In genomic region chr16:3854740-3855139, GRCh38 we compare ENCODE assay signal across 14 cellular contexts. TPM values are rescaled to one million over a fixed set of nuclear protein-coding genes. Genes with fewer than 3 reads are reported as not detected.
DNase-seq lines count a peak whose midpoint lies in the region; ATAC-seq and TF ChIP-seq lines count a peak whose summit lies in the region.
"Had no signal": no experiment of that assay in that cellular context is flagged by ENCODE, and none has a peak within 500 bp of the region (broad histone marks: within the 10 kb centered on the region; RNA-seq: fewer than 3 reads in every experiment).

No MANE protein-coding gene starts in this region.

- no peaks in the 10 kb centered on the region for H3K9me3 Mint-ChIP-seq in activated T-cell treated with anti-CD3 and anti-CD28 coated beads, Interleukin-2, amount 50 U/mL, for 72 hours
- H3K9me3 Mint-ChIP-seq in stimulated activated memory B cell treated with anti-CD40 and anti-IgM and Interleukin-4, amounts not matched to agents 10 μg/mL and 1 μg/mL and 100 μg/mL, for 72 hours = no peaks in the 10 kb centered on the region
- H3K9me3 Mint-ChIP-seq: activated T-helper 1 cell treated with anti-CD3 and anti-CD28 coated beads, Interleukin-12 subunit alpha, Interleukin-12 subunit beta, Interleukin-2, Interleukin-4 antibody, amounts not matched to agents 30 ng/mL and 10 ng/mL and 1 ng/mL, durations not matched to agents 14 hours and 24 hours and 36 hours; H9 had no signal

- H3K9me3 ChIP-seq in OCI-LY1 (ENCODE audit: low read length) = no peaks in the 10 kb centered on the region
- no peaks in the 10 kb centered on the region for H3K9me3 ChIP-seq in stomach
- H3K9me3 ChIP-seq: ovary, suprapubic skin had no signal

- TF ChIP-seq CTCF in OCI-LY1 (IDR thresholded peaks at IDR 0.05; ENCODE audit: low read length) = no peak
- no peak for TF ChIP-seq CTCF in stomach (IDR thresholded peaks at IDR 0.05)

- DNase-seq in activated T-cell treated with anti-CD3 and anti-CD28 coated beads, Interleukin-2, amount 50 U/mL, for 72 hours = no peak
- no peak for DNase-seq in activated T-cell treated with anti-CD3 and anti-CD28 coated beads for 4 hours
- DNase-seq in iris pigment epithelial cell (ENCODE audit: low read depth) = peak; percentile 36
- DNase-seq in stomach = no peak
- DNase-seq: ACHN, H9, mesendoderm, ovary had no signal

- H3K4me3 ChIP-seq in OCI-LY1 (ENCODE audit: low read depth, low read length, poor library complexity, severe bottlenecking) (no peak overlapping the region), stomach (no peak overlapping the region)
- H3K4me3 ChIP-seq: ovary, suprapubic skin had no signal

- H3K27me3 ChIP-seq in OCI-LY1 (ENCODE audit: insufficient read depth, low read length) (no peaks in the 10 kb centered on the region), stomach (no peaks in the 10 kb centered on the region)
- H3K27me3 ChIP-seq: ovary, suprapubic skin had no signal

- H3K4me1 Mint-ChIP-seq in activated T-cell treated with anti-CD3 and anti-CD28 coated beads, Interleukin-2, amount 50 U/mL, for 72 hours (ENCODE audit: low read depth) = peaks cover 62% of the 10 kb centered on the region
- H3K4me1 Mint-ChIP-seq in stimulated activated memory B cell treated with anti-CD40 and anti-IgM and Interleukin-4, amounts not matched to agents 10 μg/mL and 1 μg/mL and 100 μg/mL, for 72 hours = peaks cover 62% of the 10 kb centered on the region

- TF ChIP-seq POLR2A in stomach (IDR thresholded peaks at IDR 0.05) = no peak

- intact Hi-C loops in stomach (cut with DNase I; ENCODE audit: low total_unique reads) = no loop called here

- no peak overlapping the region; the same call in 1 of the 2 replicates for H3K9ac ChIP-seq in OCI-LY1 (ENCODE audit: low read length)

- no peaks in the 10 kb centered on the region for H4K20me1 ChIP-seq in OCI-LY1 (ENCODE audit: insufficient read depth, low read length)

- no peaks in the 10 kb centered on the region for H3K36me3 Mint-ChIP-seq in activated T-cell treated with anti-CD3 and anti-CD28 coated beads, Interleukin-2, amount 50 U/mL, for 72 hours (ENCODE audit: insufficient read depth in 2 of 2)
- no peaks in the 10 kb centered on the region for H3K36me3 Mint-ChIP-seq in stimulated activated memory B cell treated with anti-CD40 and anti-IgM and Interleukin-4, amounts not matched to agents 10 μg/mL and 1 μg/mL and 100 μg/mL, for 72 hours

- H2AFZ ChIP-seq in OCI-LY1 (ENCODE audit: low read length) = no peak overlapping the region

- peak overlapping the region; percentile 34 for H3K27ac Mint-ChIP-seq in activated T-cell treated with anti-CD3 and anti-CD28 coated beads, Interleukin-2, amount 50 U/mL, for 72 hours
- peak overlapping the region; percentile 46 for H3K27ac Mint-ChIP-seq in stimulated activated memory B cell treated with anti-CD40 and anti-IgM and Interleukin-4, amounts not matched to agents 10 μg/mL and 1 μg/mL and 100 μg/mL, for 72 hours
- H3K27ac Mint-ChIP-seq: activated T-helper 1 cell treated with anti-CD3 and anti-CD28 coated beads, Interleukin-12 subunit alpha, Interleukin-12 subunit beta, Interleukin-2, Interleukin-4 antibody, amounts not matched to agents 30 ng/mL and 10 ng/mL and 1 ng/mL, durations not matched to agents 14 hours and 24 hours and 36 hours had no signal

- no peaks in the 10 kb centered on the region for H3K9me2 ChIP-seq in OCI-LY1 (ENCODE audit: low read depth, low read length)

- no peaks in the 10 kb centered on the region for H3F3A ChIP-seq in OCI-LY1 (ENCODE audit: insufficient read depth, low read length)

- H3K27ac ChIP-seq in OCI-LY1 (ENCODE audit: low read depth, low read length, poor library complexity, severe bottlenecking) (peak overlapping the region; percentile 40), stomach (peak overlapping the region in 2 of 5 donors; percentile 5 to 67)
- H3K27ac ChIP-seq: ovary, suprapubic skin had no signal

- peaks cover 69% of the 10 kb centered on the region for H3K79me2 ChIP-seq in OCI-LY1 (ENCODE audit: insufficient read depth, low read length)

- H3K27me3 Mint-ChIP-seq in activated T-cell treated with anti-CD3 and anti-CD28 coated beads, Interleukin-2, amount 50 U/mL, for 72 hours (ENCODE audit: low read depth) = no peaks in the 10 kb centered on the region
- H3K27me3 Mint-ChIP-seq in stimulated activated memory B cell treated with anti-CD40 and anti-IgM and Interleukin-4, amounts not matched to agents 10 μg/mL and 1 μg/mL and 100 μg/mL, for 72 hours = no peaks in the 10 kb centered on the region

- TF ChIP-seq EP300 in stomach (IDR thresholded peaks at IDR 0.05) = no peak

- peaks cover 11% of the 10 kb centered on the region; the same call in 1 of the 2 replicates for H3K36me3 ChIP-seq in OCI-LY1 (ENCODE audit: insufficient read depth, low read length)
- peaks cover 9 to 12% (median 11%) of the 10 kb centered on the region in 4 donors for H3K36me3 ChIP-seq in stomach
- H3K36me3 ChIP-seq: ovary had no signal

- whole genome bisulfite sequencing in stomach, 5 donors = 42 to 51% (median 49%) methylated on average over 4 of the region's 4 CpGs

- H3K4me3 Mint-ChIP-seq in activated T-cell treated with anti-CD3 and anti-CD28 coated beads, Interleukin-2, amount 50 U/mL, for 72 hours = peak overlapping the region in 1 of 2 donors; percentile 34
- no peak overlapping the region for H3K4me3 Mint-ChIP-seq in stimulated activated memory B cell treated with anti-CD40 and anti-IgM and Interleukin-4, amounts not matched to agents 10 μg/mL and 1 μg/mL and 100 μg/mL, for 72 hours
- H3K4me3 Mint-ChIP-seq: activated T-helper 1 cell treated with anti-CD3 and anti-CD28 coated beads, Interleukin-12 subunit alpha, Interleukin-12 subunit beta, Interleukin-2, Interleukin-4 antibody, amounts not matched to agents 30 ng/mL and 10 ng/mL and 1 ng/mL, durations not matched to agents 14 hours and 24 hours and 36 hours; H9 had no signal

- H3K4me1 ChIP-seq in OCI-LY1 (ENCODE audit: insufficient read depth, low read length, severe bottlenecking) = peaks cover 63% of the 10 kb centered on the region
- H3K4me1 ChIP-seq in stomach = peaks cover 31 to 90% (median 66%) of the 10 kb centered on the region in 4 donors

- H3K4me2 ChIP-seq in OCI-LY1 (ENCODE audit: low read length) = peak overlapping the region; percentile 28; the same call in 1 of the 2 replicates

- ATAC-seq in activated T-cell treated with anti-CD3 and anti-CD28 coated beads, Interleukin-2, amount 50 U/mL, for 72 hours (replicated peaks in 1 of 2) = peak in 1 of 2 donors; percentile 42
- ATAC-seq in stimulated activated memory B cell treated with anti-CD40 and anti-IgM and Interleukin-4, amounts not matched to agents 10 μg/mL and 1 μg/mL and 100 μg/mL, for 72 hours = no peak
- no peak for ATAC-seq in activated CD4-positive, CD25-positive, alpha-beta regulatory T cell treated with anti-CD3 and anti-CD28 coated beads, Interleukin-2, amount 50 U/mL, for 24 hours
- no peak for ATAC-seq in GM19035 (IDR thresholded peaks at IDR 0.05; ENCODE audit: unreplicated experiment)

RNA-seq across cellular contexts. Expression of gene CREBBP, which starts 25.8 kb away (rescaled TPM):
- total RNA-seq in activated T-cell treated with anti-CD3 and anti-CD28 coated beads, Interleukin-2, amount 50 U/mL, for 72 hours = 10 to 100 TPM; 57.1 to 63.1 TPM
- 100 to 1,000 TPM in 2 of 5 donors, 10 to 100 TPM in 3; 75.5 to 116 (median 91.1) TPM for total RNA-seq in stomach
- polyA plus RNA-seq in stomach = 1 to 10 TPM; 6.7 to 9.3 (median 6.8) TPM
